1 cellular context compared by ENCODE assay signal in the genomic region with DNA sequence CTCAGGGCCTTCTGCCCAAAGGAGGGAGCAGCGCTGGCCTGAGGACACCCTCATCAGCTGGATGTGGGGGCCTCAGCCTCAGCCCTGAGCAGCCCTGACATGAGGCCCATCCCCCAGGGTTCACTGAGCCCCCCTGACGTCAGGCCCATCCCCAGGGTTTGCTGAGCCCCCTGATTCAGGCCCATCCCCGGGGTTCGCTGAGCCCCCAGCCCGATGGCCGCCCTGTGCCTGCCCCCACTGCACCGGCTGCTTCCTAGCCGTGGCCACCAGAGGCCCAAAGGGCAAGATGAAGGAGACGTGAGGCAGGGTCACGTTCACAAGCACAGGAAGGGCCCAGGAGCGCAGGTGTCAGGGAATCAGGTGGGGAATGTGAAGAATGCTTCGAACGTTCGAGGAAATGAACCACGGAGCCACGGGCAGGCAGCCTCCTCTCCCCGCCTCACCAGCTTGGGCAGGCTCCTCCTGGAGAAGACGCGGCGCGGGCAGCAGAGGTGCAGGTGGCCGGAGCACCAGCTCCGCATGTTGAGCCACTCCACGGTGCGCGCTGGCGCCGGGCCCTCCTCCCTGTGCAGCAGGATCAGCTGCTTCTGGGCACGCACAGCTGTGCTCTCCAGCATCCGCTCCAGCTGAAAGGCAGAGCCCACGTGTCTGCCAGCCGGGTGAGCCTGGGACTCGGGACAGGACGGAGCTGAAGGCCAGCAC.
TF ChIP-seq lines count a peak whose summit lies in the region.

No MANE protein-coding gene starts in this region.

TF ChIP-seq in WTC11, 78 proteins besides CTCF, POLR2A, EP300 and RAD21:
- TF ChIP-seq, protein P1, sequence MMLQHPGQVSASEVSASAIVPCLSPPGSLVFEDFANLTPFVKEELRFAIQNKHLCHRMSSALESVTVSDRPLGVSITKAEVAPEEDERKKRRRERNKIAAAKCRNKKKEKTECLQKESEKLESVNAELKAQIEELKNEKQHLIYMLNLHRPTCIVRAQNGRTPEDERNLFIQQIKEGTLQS (CRISPR knock-in tag; conservative IDR thresholded peaks at IDR 0.05): no peak
- TF ChIP-seq, protein P2, sequence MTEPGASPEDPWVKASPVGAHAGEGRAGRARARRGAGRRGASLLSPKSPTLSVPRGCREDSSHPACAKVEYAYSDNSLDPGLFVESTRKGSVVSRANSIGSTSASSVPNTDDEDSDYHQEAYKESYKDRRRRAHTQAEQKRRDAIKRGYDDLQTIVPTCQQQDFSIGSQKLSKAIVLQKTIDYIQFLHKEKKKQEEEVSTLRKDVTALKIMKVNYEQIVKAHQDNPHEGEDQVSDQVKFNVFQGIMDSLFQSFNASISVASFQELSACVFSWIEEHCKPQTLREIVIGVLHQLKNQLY (CRISPR knock-in tag; IDR thresholded peaks at IDR 0.05): no peak
- TF ChIP-seq ZNF416 (CRISPR knock-in tag; IDR thresholded peaks at IDR 0.05): no peak
- no peak for TF ChIP-seq ZNF138 (CRISPR knock-in tag; conservative IDR thresholded peaks at IDR 0.05)
- TF ChIP-seq TCF7 (CRISPR knock-in tag; IDR thresholded peaks at IDR 0.05; ENCODE audit: low read depth): 0 out of 2 replicates have a peak, but pooled peaks have one; percentile 8
- TF ChIP-seq OVOL2 (CRISPR knock-in tag; IDR thresholded peaks at IDR 0.05; ENCODE audit: borderline replicate concordance): no peak
- TF ChIP-seq ZBTB21 (CRISPR knock-in tag; IDR thresholded peaks at IDR 0.05; ENCODE audit: borderline replicate concordance): no peak
- TF ChIP-seq, protein P3, sequence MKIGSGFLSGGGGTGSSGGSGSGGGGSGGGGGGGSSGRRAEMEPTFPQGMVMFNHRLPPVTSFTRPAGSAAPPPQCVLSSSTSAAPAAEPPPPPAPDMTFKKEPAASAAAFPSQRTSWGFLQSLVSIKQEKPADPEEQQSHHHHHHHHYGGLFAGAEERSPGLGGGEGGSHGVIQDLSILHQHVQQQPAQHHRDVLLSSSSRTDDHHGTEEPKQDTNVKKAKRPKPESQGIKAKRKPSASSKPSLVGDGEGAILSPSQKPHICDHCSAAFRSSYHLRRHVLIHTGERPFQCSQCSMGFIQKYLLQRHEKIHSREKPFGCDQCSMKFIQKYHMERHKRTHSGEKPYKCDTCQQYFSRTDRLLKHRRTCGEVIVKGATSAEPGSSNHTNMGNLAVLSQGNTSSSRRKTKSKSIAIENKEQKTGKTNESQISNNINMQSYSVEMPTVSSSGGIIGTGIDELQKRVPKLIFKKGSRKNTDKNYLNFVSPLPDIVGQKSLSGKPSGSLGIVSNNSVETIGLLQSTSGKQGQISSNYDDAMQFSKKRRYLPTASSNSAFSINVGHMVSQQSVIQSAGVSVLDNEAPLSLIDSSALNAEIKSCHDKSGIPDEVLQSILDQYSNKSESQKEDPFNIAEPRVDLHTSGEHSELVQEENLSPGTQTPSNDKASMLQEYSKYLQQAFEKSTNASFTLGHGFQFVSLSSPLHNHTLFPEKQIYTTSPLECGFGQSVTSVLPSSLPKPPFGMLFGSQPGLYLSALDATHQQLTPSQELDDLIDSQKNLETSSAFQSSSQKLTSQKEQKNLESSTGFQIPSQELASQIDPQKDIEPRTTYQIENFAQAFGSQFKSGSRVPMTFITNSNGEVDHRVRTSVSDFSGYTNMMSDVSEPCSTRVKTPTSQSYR (CRISPR knock-in tag; IDR thresholded peaks at IDR 0.05): no peak
- no peak for TF ChIP-seq FOXP1 (CRISPR knock-in tag; IDR thresholded peaks at IDR 0.05; ENCODE audit: borderline replicate concordance)
- TF ChIP-seq, protein P4, sequence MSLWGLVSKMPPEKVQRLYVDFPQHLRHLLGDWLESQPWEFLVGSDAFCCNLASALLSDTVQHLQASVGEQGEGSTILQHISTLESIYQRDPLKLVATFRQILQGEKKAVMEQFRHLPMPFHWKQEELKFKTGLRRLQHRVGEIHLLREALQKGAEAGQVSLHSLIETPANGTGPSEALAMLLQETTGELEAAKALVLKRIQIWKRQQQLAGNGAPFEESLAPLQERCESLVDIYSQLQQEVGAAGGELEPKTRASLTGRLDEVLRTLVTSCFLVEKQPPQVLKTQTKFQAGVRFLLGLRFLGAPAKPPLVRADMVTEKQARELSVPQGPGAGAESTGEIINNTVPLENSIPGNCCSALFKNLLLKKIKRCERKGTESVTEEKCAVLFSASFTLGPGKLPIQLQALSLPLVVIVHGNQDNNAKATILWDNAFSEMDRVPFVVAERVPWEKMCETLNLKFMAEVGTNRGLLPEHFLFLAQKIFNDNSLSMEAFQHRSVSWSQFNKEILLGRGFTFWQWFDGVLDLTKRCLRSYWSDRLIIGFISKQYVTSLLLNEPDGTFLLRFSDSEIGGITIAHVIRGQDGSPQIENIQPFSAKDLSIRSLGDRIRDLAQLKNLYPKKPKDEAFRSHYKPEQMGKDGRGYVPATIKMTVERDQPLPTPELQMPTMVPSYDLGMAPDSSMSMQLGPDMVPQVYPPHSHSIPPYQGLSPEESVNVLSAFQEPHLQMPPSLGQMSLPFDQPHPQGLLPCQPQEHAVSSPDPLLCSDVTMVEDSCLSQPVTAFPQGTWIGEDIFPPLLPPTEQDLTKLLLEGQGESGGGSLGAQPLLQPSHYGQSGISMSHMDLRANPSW (CRISPR knock-in tag; conservative IDR thresholded peaks at IDR 0.05; ENCODE audit: low read depth): no peak
- TF ChIP-seq, protein P5, sequence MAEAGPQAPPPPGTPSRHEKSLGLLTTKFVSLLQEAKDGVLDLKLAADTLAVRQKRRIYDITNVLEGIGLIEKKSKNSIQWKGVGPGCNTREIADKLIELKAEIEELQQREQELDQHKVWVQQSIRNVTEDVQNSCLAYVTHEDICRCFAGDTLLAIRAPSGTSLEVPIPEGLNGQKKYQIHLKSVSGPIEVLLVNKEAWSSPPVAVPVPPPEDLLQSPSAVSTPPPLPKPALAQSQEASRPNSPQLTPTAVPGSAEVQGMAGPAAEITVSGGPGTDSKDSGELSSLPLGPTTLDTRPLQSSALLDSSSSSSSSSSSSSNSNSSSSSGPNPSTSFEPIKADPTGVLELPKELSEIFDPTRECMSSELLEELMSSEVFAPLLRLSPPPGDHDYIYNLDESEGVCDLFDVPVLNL (CRISPR knock-in tag; IDR thresholded peaks at IDR 0.05; ENCODE audit: borderline replicate concordance, low read depth): no peak
- no peak for TF ChIP-seq NFE2L1 (CRISPR knock-in tag; IDR thresholded peaks at IDR 0.05)
- 0 out of 2 replicates have a peak, but pooled peaks have one; percentile 17 for TF ChIP-seq RELA (CRISPR knock-in tag; IDR thresholded peaks at IDR 0.05; ENCODE audit: borderline replicate concordance)
- no peak for TF ChIP-seq SOX15 (CRISPR knock-in tag; IDR thresholded peaks at IDR 0.05)
- no peak for TF ChIP-seq NFYB (CRISPR knock-in tag; conservative IDR thresholded peaks at IDR 0.05; ENCODE audit: low read depth)
- TF ChIP-seq, protein P6, sequence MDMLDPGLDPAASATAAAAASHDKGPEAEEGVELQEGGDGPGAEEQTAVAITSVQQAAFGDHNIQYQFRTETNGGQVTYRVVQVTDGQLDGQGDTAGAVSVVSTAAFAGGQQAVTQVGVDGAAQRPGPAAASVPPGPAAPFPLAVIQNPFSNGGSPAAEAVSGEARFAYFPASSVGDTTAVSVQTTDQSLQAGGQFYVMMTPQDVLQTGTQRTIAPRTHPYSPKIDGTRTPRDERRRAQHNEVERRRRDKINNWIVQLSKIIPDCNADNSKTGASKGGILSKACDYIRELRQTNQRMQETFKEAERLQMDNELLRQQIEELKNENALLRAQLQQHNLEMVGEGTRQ (CRISPR knock-in tag; IDR thresholded peaks at IDR 0.05): no peak
